21 cellular contexts compared by ENCODE assay signal in the genomic region with DNA sequence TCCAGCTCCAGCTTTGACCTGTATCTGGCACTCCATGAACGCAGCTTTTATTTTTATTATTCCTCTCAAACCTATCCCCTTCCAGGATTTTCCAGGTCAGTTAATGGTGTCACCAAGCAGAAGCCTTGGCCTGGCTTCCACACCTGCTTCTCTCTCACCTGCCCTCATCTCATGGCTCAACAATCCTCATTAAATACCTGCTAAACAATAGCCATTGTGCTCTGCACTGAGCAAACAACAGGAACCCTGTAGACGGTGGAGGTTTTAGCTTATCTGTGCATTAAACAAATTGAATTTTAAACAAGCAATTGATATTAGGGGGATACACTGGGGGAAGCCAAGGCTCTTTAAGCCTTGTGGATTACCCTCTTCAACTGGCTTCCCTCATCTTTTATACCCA. TPM values are rescaled to one million over a fixed set of nuclear protein-coding genes. Genes with fewer than 3 reads are reported as not detected.
DNase-seq lines count a peak whose midpoint lies in the region; ATAC-seq and TF ChIP-seq lines count a peak whose summit lies in the region.
"Had no signal": no experiment of that assay in that cellular context is flagged by ENCODE, and none has a peak within 500 bp of the region (broad histone marks: within the 10 kb centered on the region; RNA-seq: fewer than 3 reads in every experiment).

No MANE protein-coding gene starts in this region.

- no peak for TF ChIP-seq CTCF in spleen (IDR thresholded peaks at IDR 0.05 in 8 of 11, conservative IDR thresholded peaks at IDR 0.05 in 3 of 11)

- POLR2A ChIA-PET in naive thymus-derived CD4-positive, alpha-beta T cell (lab: Charles Lee): interaction anchor here (0.8 to 13.8 kb wide), 7 partner anchors 10 to 132 kb away, joined by 3 to 152 read pairs (median 4); a partner anchor contains a TSS

- H3K4me3 Mint-ChIP-seq in naive thymus-derived CD4-positive, alpha-beta T cell: peak overlapping the region in 1 of 10 donors; percentile 18
- H3K4me3 Mint-ChIP-seq: activated CD8-positive, alpha-beta T cell treated with anti-CD3 and anti-CD28 coated beads for 36 hours; activated T-cell treated with anti-CD3 and anti-CD28 coated beads, Interleukin-2, amount 50 U/mL, for 24 hours; dendritic cell treated with granulocyte-macrophage colony-stimulating factor and Interleukin-4, amounts not matched to agents 40 ng/mL and 50 ng/mL, for 4 days; WTC11 had no signal

- TF ChIP-seq POLR2A in spleen (IDR thresholded peaks at IDR 0.05): no peak

- H3K9me3 Mint-ChIP-seq in naive thymus-derived CD4-positive, alpha-beta T cell: peaks cover 0 to 3% (median 0%) of the 10 kb centered on the region in 11 donors
- H3K9me3 Mint-ChIP-seq: activated CD8-positive, alpha-beta T cell treated with anti-CD3 and anti-CD28 coated beads for 36 hours; activated T-cell treated with anti-CD3 and anti-CD28 coated beads, Interleukin-2, amount 50 U/mL, for 24 hours; dendritic cell treated with granulocyte-macrophage colony-stimulating factor and Interleukin-4, amounts not matched to agents 40 ng/mL and 50 ng/mL, for 4 days had no signal

- H3K27ac ChIP-seq in naive thymus-derived CD4-positive, alpha-beta T cell (ENCODE audit: low read depth, low read length): no peak overlapping the region
- no peak overlapping the region for H3K27ac ChIP-seq in spleen

- peaks cover 11 to 32% of the 10 kb centered on the region in 2 donors for H3K4me1 ChIP-seq in naive thymus-derived CD4-positive, alpha-beta T cell (ENCODE audit: control insufficient read depth in 2 of 2, insufficient read depth in 2 of 2, low read length in 2 of 2)
- peaks cover 0 to 26% (median 16%) of the 10 kb centered on the region in 6 donors for H3K4me1 ChIP-seq in spleen

- no peaks in the 10 kb centered on the region for H3K9me3 ChIP-seq in naive thymus-derived CD4-positive, alpha-beta T cell (ENCODE audit: control insufficient read depth in 2 of 3, low read length in 3 of 3)
- H3K9me3 ChIP-seq in spleen: no peaks in the 10 kb centered on the region

- peaks cover 0 to 17% (median 0%) of the 10 kb centered on the region in 5 donors for H3K27me3 Mint-ChIP-seq in naive thymus-derived CD4-positive, alpha-beta T cell
- H3K27me3 Mint-ChIP-seq: activated CD8-positive, alpha-beta T cell treated with anti-CD3 and anti-CD28 coated beads for 36 hours; activated T-cell treated with anti-CD3 and anti-CD28 coated beads, Interleukin-2, amount 50 U/mL, for 24 hours had no signal

- no peaks in the 10 kb centered on the region for H3K27me3 ChIP-seq in naive thymus-derived CD4-positive, alpha-beta T cell (ENCODE audit: control insufficient read depth in 2 of 2, insufficient read depth in 2 of 2, low read length in 2 of 2)
- H3K27me3 ChIP-seq in spleen (replicated peaks in 1 of 7): no peaks in the 10 kb centered on the region

- no peak for ATAC-seq in naive thymus-derived CD4-positive, alpha-beta T cell
- no peak for ATAC-seq in HG03108 (IDR thresholded peaks at IDR 0.05; ENCODE audit: unreplicated experiment)
- ATAC-seq: activated CD8-positive, alpha-beta T cell treated with anti-CD3 and anti-CD28 coated beads for 36 hours; activated naive CD4-positive, alpha-beta T cell treated with anti-CD3 and anti-CD28 coated beads, Interleukin-2, amount 50 U/mL, for 72 hours; WTC11 had no signal

- H3K4me1 Mint-ChIP-seq in naive thymus-derived CD4-positive, alpha-beta T cell: peaks cover 20 to 59% (median 53%) of the 10 kb centered on the region in 7 donors

- intact Hi-C loops in naive thymus-derived CD4-positive, alpha-beta T cell (cut with micrococcal nuclease): no loop called here
- intact Hi-C loops in spleen (cut with DNase I; ENCODE audit: low total_unique reads): loop anchor here (10.0 kb wide), 1 partner anchor 64 kb away; no protein-coding TSS in a partner anchor

- H3K36me3 Mint-ChIP-seq in naive thymus-derived CD4-positive, alpha-beta T cell: no peaks in the 10 kb centered on the region
- H3K36me3 Mint-ChIP-seq: activated naive CD4-positive, alpha-beta T cell treated with anti-CD3 and anti-CD28 coated beads, Interleukin-2, amount 50 U/mL, for 72 hours; WTC11 had no signal

- peak overlapping the region in 5 of 9 donors; percentile 5 to 76 (median 63) for H3K27ac Mint-ChIP-seq in naive thymus-derived CD4-positive, alpha-beta T cell
- H3K27ac Mint-ChIP-seq: activated CD8-positive, alpha-beta T cell treated with anti-CD3 and anti-CD28 coated beads for 36 hours; dendritic cell treated with granulocyte-macrophage colony-stimulating factor and Interleukin-4, amounts not matched to agents 40 ng/mL and 50 ng/mL, for 4 days; WTC11 had no signal

- CTCF ChIA-PET in naive thymus-derived CD4-positive, alpha-beta T cell (lab: Charles Lee): interaction anchor here (0.8 to 2.1 kb wide), 5 partner anchors 10 to 131 kb away, joined by 3 to 7 read pairs (median 6); a partner anchor contains a TSS

- 81 to 91% (median 88%) methylated on average over 2 of the region's 2 CpGs for WGBS in spleen, 5 donors

- DNase-seq in DMS79 (lab: John Stamatoyannopoulos, UW): peak; percentile 38
- DNase-seq in NCI-H146 (lab: John Stamatoyannopoulos, UW): peak; percentile 94
- DNase-seq in NCI-H526 treated with DMSO at 0.1 percent for 48 hours (lab: John Stamatoyannopoulos, UW): peak; percentile 56
- DNase-seq in naive thymus-derived CD4-positive, alpha-beta T cell: no peak
- DNase-seq in spleen: no peak
- no peak for DNase-seq in cerebellum (ENCODE audit: low spot score)
- no peak for DNase-seq in LoVo (ENCODE audit: low spot score)
- DNase-seq: activated CD8-positive, alpha-beta T cell treated with anti-CD3 and anti-CD28 coated beads for 36 hours; activated T-cell treated with anti-CD3 and anti-CD28 coated beads, Interleukin-2, amount 50 U/mL, for 24 hours; AML-193; foreskin melanocyte; NCI-H2227 treated with DMSO at 0.1 percent for 48 hours; SIG-M5 had no signal

- no peak overlapping the region for H3K4me3 ChIP-seq in naive thymus-derived CD4-positive, alpha-beta T cell (ENCODE audit: low read length)
- no peak overlapping the region for H3K4me3 ChIP-seq in spleen

- no peaks in the 10 kb centered on the region for H3K36me3 ChIP-seq in naive thymus-derived CD4-positive, alpha-beta T cell (ENCODE audit: control insufficient read depth in 2 of 3, insufficient read depth in 3 of 3, low read length in 3 of 3)
- peaks cover 0 to 13% (median 0%) of the 10 kb centered on the region in 6 donors for H3K36me3 ChIP-seq in spleen

RNA-seq across cellular contexts. Expression of a gene that starts 15.3 kb away (rescaled TPM):
- total RNA-seq in naive thymus-derived CD4-positive, alpha-beta T cell: 100 to 1,000 TPM in 3 of 5 experiments, 10 to 100 TPM in 2; 46.4 to 137 (median 109) TPM
- polyA plus RNA-seq in naive thymus-derived CD4-positive, alpha-beta T cell: 100 to 1,000 TPM; 112 to 148 TPM
- total RNA-seq in spleen: 10 to 100 TPM; 50.0 to 72.8 (median 67.6) TPM
- polyA plus RNA-seq in spleen: 10 to 100 TPM; 68.1 to 80.4 (median 79.9) TPM
- total RNA-seq in cerebellum: 15.6 TPM

RNA-seq across cellular contexts. Expression of a gene that starts 19.8 kb away (rescaled TPM):
- total RNA-seq in naive thymus-derived CD4-positive, alpha-beta T cell: under 1 TPM in 2 of 5 experiments, not detected in 3; 0.84 to 0.85 TPM
- not detected for polyA plus RNA-seq in naive thymus-derived CD4-positive, alpha-beta T cell
- under 1 TPM in 4 of 7 donors, not detected in 3; 0.34 to 0.95 (median 0.48) TPM for total RNA-seq in spleen
- polyA plus RNA-seq in spleen: under 1 TPM; 0.06 to 0.09 (median 0.09) TPM
- not detected for total RNA-seq in cerebellum
- total RNA-seq: epithelial cell of proximal tubule; MCF 10A; T-helper 2 cell treated with Interferon-gamma antibody and Interleukin-4, amounts not matched to agents 100 ng/mL and 5 ng/mL, for 36 hours had no signal

RNA-seq across cellular contexts. Expression of a gene that starts 26.6 kb away (rescaled TPM):
- total RNA-seq in naive thymus-derived CD4-positive, alpha-beta T cell: 100 to 1,000 TPM; 189 to 611 (median 383) TPM
- 10 to 100 TPM; 55.0 to 85.3 TPM for polyA plus RNA-seq in naive thymus-derived CD4-positive, alpha-beta T cell
- total RNA-seq in spleen (100 to 1,000 TPM in 5 of 7 donors, 10 to 100 TPM in 2; 93.9 to 143 (median 122) TPM), cerebellum (15.1 TPM)
- 10 to 100 TPM; 15.0 to 47.4 (median 23.6) TPM for polyA plus RNA-seq in spleen

RNA-seq across cellular contexts. Expression of a gene that starts 32.2 kb away (rescaled TPM):
- not detected for total RNA-seq in naive thymus-derived CD4-positive, alpha-beta T cell
- polyA plus RNA-seq in naive thymus-derived CD4-positive, alpha-beta T cell: under 1 TPM in 1 of 2 donors, not detected in 1; 0.45 TPM
- total RNA-seq in spleen (under 1 TPM in 3 of 7 donors, not detected in 4; 0.34 to 0.54 (median 0.37) TPM), cerebellum (0.09 TPM)
- under 1 TPM; 0.06 to 0.65 (median 0.11) TPM for polyA plus RNA-seq in spleen
- total RNA-seq: activated CD8-positive, alpha-beta T cell treated with anti-CD3 and anti-CD28 coated beads for 36 hours; activated naive CD4-positive, alpha-beta T cell treated with anti-CD3 and anti-CD28 coated beads, Interleukin-2, amount 50 U/mL, for 72 hours; epithelial cell of proximal tubule; left lobe of liver; MCF 10A; T-helper 2 cell treated with Interferon-gamma antibody and Interleukin-4, amounts not matched to agents 100 ng/mL and 5 ng/mL, for 36 hours had no signal

Comparison
In these comparisons a context has a peak if more than half of its experiments do, and no peak if none do; other contexts are left out.
1. DNase-seq: peak in DMS79 (single experiment), NCI-H146 (single experiment) and NCI-H526 treated with DMSO at 0.1 percent for 48 hours (single experiment); none in naive thymus-derived CD4-positive, alpha-beta T cell (0 of 9), spleen (single experiment), cerebellum (single experiment) and LoVo (single experiment).